In the genomic region with DNA sequence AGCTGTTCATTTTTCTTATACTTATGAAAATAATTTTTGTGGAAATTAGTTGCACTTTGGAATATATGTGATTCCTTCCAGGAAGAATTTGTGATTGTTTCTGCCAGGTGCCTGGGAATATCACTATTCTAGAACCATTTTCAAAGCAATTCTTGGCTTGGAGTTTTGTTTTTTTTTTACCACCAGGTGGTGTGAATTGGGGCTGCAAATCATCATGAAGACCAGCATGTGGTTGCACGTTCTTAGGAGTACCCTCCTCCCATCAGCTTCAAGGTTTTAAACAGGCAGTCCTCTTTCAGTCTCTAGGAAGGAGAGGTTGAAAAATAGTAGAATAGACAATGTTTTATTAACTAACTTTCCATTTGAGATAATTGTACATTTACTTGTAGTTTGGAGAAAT, we compare ENCODE assay signal across 16 cellular contexts. TPM values are rescaled to one million over a fixed set of nuclear protein-coding genes. Genes with fewer than 3 reads are reported as not detected.
DNase-seq lines count a peak whose midpoint lies in the region; ATAC-seq and TF ChIP-seq lines count a peak whose summit lies in the region.
"Had no signal": no experiment of that assay in that cellular context is flagged by ENCODE, and none has a peak within 500 bp of the region (broad histone marks: within the 10 kb centered on the region; RNA-seq: fewer than 3 reads in every experiment).

No MANE protein-coding gene starts in this region.

- no peak overlapping the region for H3K27ac Mint-ChIP-seq in CD4-positive, alpha-beta T cell
- H3K27ac Mint-ChIP-seq in GM23338 (no peak overlapping the region), glutamatergic neuron (ENCODE audit: unreplicated experiment) (no peak overlapping the region)
- H3K27ac Mint-ChIP-seq: B cell had no signal

- peak overlapping the region; percentile 23 for H3K4me3 Mint-ChIP-seq in CD4-positive, alpha-beta T cell
- H3K4me3 Mint-ChIP-seq in GM23338 (no peak overlapping the region), glutamatergic neuron (ENCODE audit: unreplicated experiment) (no peak overlapping the region)
- H3K4me3 Mint-ChIP-seq: B cell had no signal

- intact Hi-C loops in CD4-positive, alpha-beta T cell (cut with DNase I, micrococcal nuclease), result no loop called here

- CTCF ChIA-PET in CD4-positive, alpha-beta T cell (lab: Charles Lee), result interaction anchor here (0.8 to 3.6 kb wide), 4 partner anchors 10 to 70 kb away, joined by 3 to 14 read pairs (median 4); no protein-coding TSS in a partner anchor

- H3K9me3 Mint-ChIP-seq in CD4-positive, alpha-beta T cell, result peaks cover 5% of the 10 kb centered on the region
- H3K9me3 Mint-ChIP-seq in GM23338, result no peaks in the 10 kb centered on the region
- H3K9me3 Mint-ChIP-seq in glutamatergic neuron (ENCODE audit: unreplicated experiment), result peaks cover 9% of the 10 kb centered on the region

- no peaks in the 10 kb centered on the region for H3K27me3 ChIP-seq in CD4-positive, alpha-beta T cell (ENCODE audit: control insufficient read depth, insufficient read depth, low read length)
- H3K27me3 ChIP-seq in GM23338 (ENCODE audit: insufficient read depth), result no peaks in the 10 kb centered on the region
- H3K27me3 ChIP-seq in Loucy (ENCODE audit: insufficient read depth, low read length, poor library complexity, severe bottlenecking), result no peaks in the 10 kb centered on the region

- no peak overlapping the region for H3K27ac ChIP-seq in CD4-positive, alpha-beta T cell (ENCODE audit: low read depth, low read length)
- H3K27ac ChIP-seq in GM23338 (ENCODE audit: low read depth), result no peak overlapping the region
- H3K27ac ChIP-seq in coronary artery, result no peak overlapping the region

- H3K79me2 ChIP-seq in GM23338 (replicated peaks; ENCODE audit: insufficient read depth) (peaks cover 95% of the 10 kb centered on the region), Loucy (ENCODE audit: insufficient read depth, low read length) (peaks cover 93% of the 10 kb centered on the region)

- H4K20me1 ChIP-seq in GM23338 (replicated peaks; ENCODE audit: insufficient read depth) (peaks cover 2% of the 10 kb centered on the region), Loucy (ENCODE audit: insufficient read depth, low read length, poor library complexity, severe bottlenecking) (peaks cover 48% of the 10 kb centered on the region)

- peaks cover 84% of the 10 kb centered on the region for H3K4me1 Mint-ChIP-seq in CD4-positive, alpha-beta T cell (ENCODE audit: low read depth)
- H3K4me1 Mint-ChIP-seq in GM23338 (peaks cover 57% of the 10 kb centered on the region), glutamatergic neuron (ENCODE audit: low read depth, unreplicated experiment) (peaks cover 60% of the 10 kb centered on the region)

- no peak for ATAC-seq in CD4-positive, alpha-beta T cell (ENCODE audit: poor library complexity)
- ATAC-seq in GM23338 (no peak; the same call in 2 of the 3 replicates), GM19324 (IDR thresholded peaks at IDR 0.05; ENCODE audit: low FRiP score, unreplicated experiment) (no peak)

- H3K4me1 ChIP-seq in GM23338 (ENCODE audit: insufficient read depth) (peaks cover 42% of the 10 kb centered on the region), Loucy (ENCODE audit: insufficient read depth, low read length, poor library complexity, severe bottlenecking) (peaks cover 44% of the 10 kb centered on the region)

- H3K4me2 ChIP-seq in GM23338, result no peak overlapping the region
- no peak overlapping the region for H3K4me2 ChIP-seq in Loucy (ENCODE audit: low read depth, low read length, poor library complexity, severe bottlenecking)

- DNase-seq in CD4-positive, alpha-beta T cell, result no peak
- DNase-seq in GM23338 (ENCODE audit: low spot score) (peak; percentile 41), glutamatergic neuron (no peak), coronary artery (ENCODE audit: low spot score) (no peak), KG1 (lab: John Stamatoyannopoulos, UW) (no peak), NCI-H2107 (lab: John Stamatoyannopoulos, UW) (no peak)
- DNase-seq: C1 segment of cervical spinal cord; CD4-positive, alpha-beta memory T cell; COR-L47; DMS79; GOT3; HCEC 1CT; IMR-90 had no signal

- H2AFZ ChIP-seq in GM23338 (no peak overlapping the region), Loucy (ENCODE audit: low read length) (no peak overlapping the region)

- H3K9me2 ChIP-seq in GM23338 (ENCODE audit: insufficient read depth) (no peaks in the 10 kb centered on the region), Loucy (replicated peaks; ENCODE audit: low read depth, low read length) (no peaks in the 10 kb centered on the region)

- no peak for TF ChIP-seq CTCF in CD4-positive, alpha-beta T cell (IDR thresholded peaks at IDR 0.05)
- TF ChIP-seq CTCF in GM23338 (conservative IDR thresholded peaks at IDR 0.05; ENCODE audit: low read depth in 2 of 2), result peak; percentile 24 to 38; a peak in 2 of 4 replicates
- peak; percentile 33 for TF ChIP-seq CTCF in Loucy (conservative IDR thresholded peaks at IDR 0.05; ENCODE audit: low read length)
- peak; percentile 19 for TF ChIP-seq CTCF in glutamatergic neuron (IDR thresholded peaks at IDR 0.05; ENCODE audit: partially characterized antibody, unreplicated experiment)
- no peak for TF ChIP-seq CTCF in coronary artery (IDR thresholded peaks at IDR 0.05)

- H3K36me3 ChIP-seq in GM23338 (ENCODE audit: insufficient read depth) (no peaks in the 10 kb centered on the region), Loucy (ENCODE audit: insufficient read depth, low read length) (no peaks in the 10 kb centered on the region; the same call in 1 of the 2 replicates)

- no peak overlapping the region for H3K9ac ChIP-seq in Loucy (ENCODE audit: low read depth, low read length, poor library complexity, severe bottlenecking)

- H3K27me3 Mint-ChIP-seq in CD4-positive, alpha-beta T cell, result no peaks in the 10 kb centered on the region
- H3K27me3 Mint-ChIP-seq in GM23338 (ENCODE audit: insufficient read depth, low read depth, poor library complexity) (no peaks in the 10 kb centered on the region), glutamatergic neuron (ENCODE audit: unreplicated experiment) (peaks cover 9% of the 10 kb centered on the region)
- H3K27me3 Mint-ChIP-seq: B cell; CD4-positive, alpha-beta memory T cell had no signal

- POLR2A ChIA-PET in CD4-positive, alpha-beta T cell (lab: Charles Lee), result interaction anchor here (0.7 kb wide), 1 partner anchor 331 kb away, joined by 3 read pairs; no protein-coding TSS in a partner anchor

- H3K9me3 ChIP-seq in CD4-positive, alpha-beta T cell (ENCODE audit: control insufficient read depth, low read length), result no peaks in the 10 kb centered on the region
- peaks cover 8% of the 10 kb centered on the region for H3K9me3 ChIP-seq in Loucy (ENCODE audit: insufficient read depth, low read depth, low read length)

- H3F3A ChIP-seq in GM23338 (replicated peaks; ENCODE audit: low read depth) (no peaks in the 10 kb centered on the region), Loucy (ENCODE audit: low read depth) (peaks cover 5% of the 10 kb centered on the region; the same call in 1 of the 2 replicates)

- no peak overlapping the region for H3K4me3 ChIP-seq in GM23338
- no peak overlapping the region for H3K4me3 ChIP-seq in Loucy (ENCODE audit: low read length, poor library complexity, severe bottlenecking)
- H3K4me3 ChIP-seq in coronary artery, result no peak overlapping the region

- H3K36me3 Mint-ChIP-seq in CD4-positive, alpha-beta T cell (ENCODE audit: low read depth), result peaks cover 30% of the 10 kb centered on the region
- H3K36me3 Mint-ChIP-seq in GM23338 (ENCODE audit: low read depth) (no peaks in the 10 kb centered on the region; the same call in 2 of the 3 replicates), glutamatergic neuron (ENCODE audit: unreplicated experiment) (no peaks in the 10 kb centered on the region)

RNA-seq across cellular contexts. Expression of gene USP47, which starts 25.9 kb away (rescaled TPM):
- 100 to 1,000 TPM in 1 of 2 experiments, 10 to 100 TPM in 1; 97.0 to 100 TPM for total RNA-seq in CD4-positive, alpha-beta T cell
- total RNA-seq in GM23338 (2014; rRNA removed; shearing (Covaris generic)), result 32.1 and 36.7 TPM in 2 replicates
- polyA plus RNA-seq in GM23338 (2016; fragmentation: Nextera tagmentation; extraction: Ambion mirVana), result 15.5 and 16.3 TPM in 2 replicates
- total RNA-seq in glutamatergic neuron (ENCODE audit: unreplicated experiment), result 63.4 TPM

Comparison
In these comparisons a context has a peak if more than half of its experiments do, and no peak if none do; other contexts are left out.
1. CTCF ChIP-seq: peak in GM23338 (2 of 2), Loucy (single experiment) and glutamatergic neuron (single experiment); none in CD4-positive, alpha-beta T cell (single experiment) and coronary artery (single experiment).